ENCODE assay signal across 21 cellular contexts in the genomic region with DNA sequence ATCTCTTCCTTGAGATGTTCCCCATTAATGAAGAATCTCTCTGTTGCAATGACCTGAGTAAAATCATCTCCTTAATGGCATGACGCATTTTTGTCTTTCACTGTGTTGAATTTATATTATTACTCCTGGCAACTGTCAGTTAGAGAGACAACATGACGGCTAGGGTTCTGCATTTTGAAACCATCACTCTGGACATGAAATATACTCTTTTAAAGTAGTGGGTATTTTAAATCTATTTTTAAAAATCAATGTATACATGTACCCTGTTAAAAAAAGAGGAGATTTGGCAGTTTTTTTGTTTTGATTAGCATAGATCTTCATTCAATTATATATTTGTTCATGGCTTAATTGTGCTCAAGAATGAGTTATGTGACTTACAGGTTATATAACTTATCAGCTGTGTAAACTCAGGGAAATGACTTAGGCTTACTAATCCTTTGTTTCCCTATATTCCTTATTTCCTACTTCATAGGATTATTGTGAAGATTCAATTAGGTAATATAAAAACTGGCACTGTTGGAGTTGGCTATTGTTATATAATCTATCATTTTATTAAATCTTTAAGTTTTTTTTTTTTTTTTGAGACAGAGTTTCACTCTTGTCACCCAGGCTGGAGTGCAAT.
DNase-seq lines count a peak whose midpoint lies in the region; ATAC-seq, FAIRE-seq and TF ChIP-seq lines count a peak whose summit lies in the region.
"Had no signal": no experiment of that assay in that cellular context is flagged by ENCODE, and none has a peak within 500 bp of the region (broad histone marks: within the 10 kb centered on the region; RNA-seq: fewer than 3 reads in every experiment).

No MANE protein-coding gene starts in this region.

- H3K4me2 ChIP-seq in PC-3 (ENCODE audit: low read length) (no peak overlapping the region), neural cell (ENCODE audit: low read length) (no peak overlapping the region)
- H3K4me2 ChIP-seq: A549; BLaER1 treated with 17β-estradiol and CSF1 and Interleukin-3, amounts not matched to agents 10 nM and 100 nM had no signal

- H3K9me2 ChIP-seq in PC-3 (replicated peaks; ENCODE audit: low read length) (no peaks in the 10 kb centered on the region), neural cell (ENCODE audit: insufficient read depth, low read length) (no peaks in the 10 kb centered on the region)

- TF ChIP-seq CTCF in PC-3 (conservative IDR thresholded peaks at IDR 0.05; ENCODE audit: low read depth, low read length) (no peak), neural cell (IDR thresholded peaks at IDR 0.05; ENCODE audit: poor library complexity, severe bottlenecking) (no peak)

- no peaks in the 10 kb centered on the region for H3K79me2 ChIP-seq in PC-3 (ENCODE audit: low read length)
- no peaks in the 10 kb centered on the region for H3K79me2 ChIP-seq in neural cell (replicated peaks; ENCODE audit: insufficient read depth, low read length)

- CTCF ChIA-PET in PC-3 (lab: Charles Lee), result no interaction called here

- TF ChIP-seq EP300 in neural cell (conservative IDR thresholded peaks at IDR 0.05; ENCODE audit: poor library complexity, severe bottlenecking), result peak; percentile 54

- H3K4me3 ChIP-seq in PC-3 (ENCODE audit: low read length) (no peak overlapping the region), neural cell (ENCODE audit: low read length) (no peak overlapping the region)
- H3K4me3 ChIP-seq: A549; BLaER1 treated with 17β-estradiol and CSF1 and Interleukin-3, amounts not matched to agents 10 nM and 100 nM had no signal

- H3K9ac ChIP-seq in PC-3 (ENCODE audit: low read length) (no peak overlapping the region), neural cell (ENCODE audit: low read length) (no peak overlapping the region)
- H3K9ac ChIP-seq: BLaER1 treated with 17β-estradiol and CSF1 and Interleukin-3, amounts not matched to agents 10 nM and 100 nM had no signal

- DNase-seq in GM18507 (ENCODE audit: extremely low spot score, insufficient read length, low read depth) (no peak), PC-3 (no peak), dermis blood vessel endothelial cell (peak; percentile 62), RCC 7860 (ENCODE audit: low spot score) (no peak), H4 (ENCODE audit: low spot score) (no peak)
- DNase-seq in effector CD8-positive, alpha-beta T cell (lab: John Stamatoyannopoulos, UW), result no peak
- DNase-seq: AML-193; Caco-2; Calu3; CD4-positive, alpha-beta T cell; CD8-positive, alpha-beta T cell; DMS79 treated with DMSO at 0.1 percent for 48 hours; GF-D8 had no signal

- H3K36me3 ChIP-seq in PC-3 (ENCODE audit: low read depth, low read length), result no peaks in the 10 kb centered on the region
- no peaks in the 10 kb centered on the region for H3K36me3 ChIP-seq in neural cell (ENCODE audit: insufficient read depth, low read length)
- H3K36me3 ChIP-seq: BLaER1 treated with 17β-estradiol and CSF1 and Interleukin-3, amounts not matched to agents 10 nM and 100 nM had no signal

- H3F3A ChIP-seq in PC-3 (ENCODE audit: low read length, unreplicated experiment) (no peaks in the 10 kb centered on the region), neural cell (ENCODE audit: insufficient read depth, low read length, poor library complexity, severe bottlenecking) (no peaks in the 10 kb centered on the region)

- no TSS peak for BruUV-seq in PC-3 (replicated peaks; lab: Mats Ljungman, UMichigan)

- H3K4me1 ChIP-seq in PC-3 (ENCODE audit: insufficient read depth, low read length), result no peaks in the 10 kb centered on the region
- H3K4me1 ChIP-seq: A549 had no signal

- no peak overlapping the region for H3K27ac ChIP-seq in PC-3 (ENCODE audit: low read length)
- H3K27ac ChIP-seq in neural cell (ENCODE audit: low read length), result peak overlapping the region; percentile 7
- H3K27ac ChIP-seq: 22Rv1; A549; BLaER1 treated with 17β-estradiol and CSF1 and Interleukin-3, amounts not matched to agents 10 nM and 100 nM; C4-2B had no signal

- H4K20me1 ChIP-seq in PC-3 (ENCODE audit: low read length), result no peaks in the 10 kb centered on the region
- H4K20me1 ChIP-seq in neural cell (ENCODE audit: insufficient read depth), result no peaks in the 10 kb centered on the region
- H4K20me1 ChIP-seq: BLaER1 treated with 17β-estradiol and CSF1 and Interleukin-3, amounts not matched to agents 10 nM and 100 nM had no signal

- POLR2A ChIA-PET in PC-3 (lab: Charles Lee; ENCODE audit: unreplicated experiment), result no interaction called here

- TF ChIP-seq RAD21 in neural cell (conservative IDR thresholded peaks at IDR 0.05), result no peak

- intact Hi-C loops in PC-3 (cut with micrococcal nuclease), result loop anchor here (10.0 kb wide), 1 partner anchor 82 kb away; no protein-coding TSS in a partner anchor

- H2AFZ ChIP-seq in PC-3 (ENCODE audit: low read length) (no peak overlapping the region), neural cell (ENCODE audit: low read depth, low read length) (no peak overlapping the region)

- H3K9me3 ChIP-seq in PC-3 (ENCODE audit: low read length), result no peaks in the 10 kb centered on the region
- H3K9me3 ChIP-seq in neural cell (ENCODE audit: low read length), result no peaks in the 10 kb centered on the region
- H3K9me3 ChIP-seq: A549, Caco-2 had no signal

- H3K27me3 ChIP-seq in PC-3 (ENCODE audit: low read length) (no peaks in the 10 kb centered on the region), neural cell (ENCODE audit: insufficient read depth, low read depth, low read length) (no peaks in the 10 kb centered on the region)
- H3K27me3 ChIP-seq: BLaER1 treated with 17β-estradiol and CSF1 and Interleukin-3, amounts not matched to agents 10 nM and 100 nM had no signal

- ATAC-seq in PC-3, result 0 out of 2 replicates have a peak, but pooled peaks have one; percentile 24
- ATAC-seq: A549; CD8-positive, alpha-beta T cell had no signal

- FAIRE-seq in GM18507 (lab: Jason Lieb, UNC), result peak; percentile 5
- FAIRE-seq in RCC 7860 (lab: Jason Lieb, UNC), result no peak
- FAIRE-seq: A549, D721Med, G401.6, GM12891 had no signal

TF ChIP-seq in neural cell, 6 proteins besides CTCF, POLR2A, EP300 and RAD21:
- TF ChIP-seq POLR2AphosphoS5 (IDR thresholded peaks at IDR 0.05) (peak; percentile 12), MXI1 (conservative IDR thresholded peaks at IDR 0.05; ENCODE audit: poor library complexity, severe bottlenecking) (no peak), SMC3 (conservative IDR thresholded peaks at IDR 0.05; ENCODE audit: poor library complexity) (no peak), TAF1 (IDR thresholded peaks at IDR 0.05; ENCODE audit: low read depth) (no peak), EZH2 (IDR thresholded peaks at IDR 0.05; ENCODE audit: borderline replicate concordance, insufficient read depth, low read length, poor library complexity, severe bottlenecking) (no peak)
